In the genomic region with DNA sequence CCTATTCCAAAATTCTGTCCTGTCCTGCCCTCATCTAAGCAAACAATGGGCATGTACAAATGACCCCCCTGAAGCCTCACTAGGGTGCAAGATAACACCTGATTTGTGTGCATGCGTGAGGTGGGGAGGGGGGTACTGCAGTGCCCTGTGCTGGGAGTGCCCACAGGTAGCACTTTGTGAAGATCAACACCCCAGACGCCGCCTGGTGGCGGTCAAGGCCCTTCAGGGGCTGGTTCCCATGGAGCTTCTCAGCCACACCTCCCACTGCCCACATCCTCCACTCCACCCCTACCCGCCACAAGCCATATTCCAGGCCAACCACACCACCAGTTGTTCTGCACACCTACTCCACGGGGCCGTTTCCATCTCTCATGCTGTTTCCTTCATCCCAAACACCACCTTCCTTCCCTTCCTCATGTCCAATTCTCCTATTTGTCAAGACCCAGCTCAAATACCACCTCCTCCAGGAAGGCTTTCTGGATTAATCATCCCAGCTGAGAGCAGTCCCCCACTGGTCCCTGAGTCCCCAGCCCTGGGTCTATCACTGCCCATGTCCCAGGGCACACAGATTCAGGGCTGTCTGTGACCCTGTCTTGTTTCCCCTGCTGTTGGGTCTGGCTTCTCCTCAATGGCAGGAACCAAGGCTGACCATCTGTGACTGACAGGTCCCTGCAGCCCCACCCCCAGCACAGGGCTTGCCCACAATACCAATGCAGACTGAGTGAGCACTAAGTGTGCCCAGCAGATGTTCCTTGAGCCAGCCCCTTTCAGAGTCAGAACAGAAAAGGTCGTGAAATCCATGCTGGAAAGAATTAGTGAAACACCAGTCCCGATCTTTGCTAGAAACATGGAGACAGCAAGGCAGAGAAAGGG, we compare ENCODE assay signal across 8 cellular contexts.
A peak's percentile ranks its signal among the peaks of the same experiment; 100 is the strongest.
DNase-seq lines count a peak whose midpoint lies in the region; ATAC-seq and TF ChIP-seq lines count a peak whose summit lies in the region.

No MANE protein-coding gene starts in this region.

- no peak for ATAC-seq in GM18520 (IDR thresholded peaks at IDR 0.05; ENCODE audit: unreplicated experiment)
- ATAC-seq in HG02852 (IDR thresholded peaks at IDR 0.05; ENCODE audit: unreplicated experiment) = no peak

- no peak overlapping the region for H3K27ac ChIP-seq in HL-60 (replicated peaks)

- DNase-seq in NOMO-1 treated with DMSO at 0.1 percent for 48 hours (lab: John Stamatoyannopoulos, UW; ENCODE audit: unreplicated experiment) (peak; percentile 13), NOMO-1 treated with dmso at 0.1 percent for 144 hours (lab: John Stamatoyannopoulos, UW; ENCODE audit: unreplicated experiment) (no peak), HL-60 (ENCODE audit: low read depth in 1 of 2, low spot score in 1 of 2) (peak; percentile 10 to 52), lung microvascular endothelial cell (ENCODE audit: low read depth in 2 of 2) (peak; percentile 12 to 43), cerebellum (ENCODE audit: low spot score) (no peak)
- DNase-seq in activated CD4-positive, CD25-positive, alpha-beta regulatory T cell treated with anti-CD3 and anti-CD28 coated beads, Interleukin-2, amount 50 U/mL, for 72 hours = peak; percentile 34

- no peaks in the 10 kb centered on the region for H3K27me3 ChIP-seq in HL-60 (ENCODE audit: insufficient read depth, poor library complexity, severe bottlenecking)

- peak; percentile 60 for TF ChIP-seq CTCF in HL-60 (IDR thresholded peaks at IDR 0.05; ENCODE audit: insufficient read depth, low read length)

- H3K4me3 ChIP-seq in HL-60 (replicated peaks; ENCODE audit: insufficient read depth, low read length) = no peak overlapping the region

Comparison
In these comparisons a context has a peak if more than half of its experiments do, and no peak if none do; other contexts are left out.
1. DNase-seq: peak in NOMO-1 treated with DMSO at 0.1 percent for 48 hours (single experiment), HL-60 (2 of 2), activated CD4-positive, CD25-positive, alpha-beta regulatory T cell treated with anti-CD3 and anti-CD28 coated beads, Interleukin-2, amount 50 U/mL, for 72 hours (single experiment) and lung microvascular endothelial cell (2 of 2); none in NOMO-1 treated with dmso at 0.1 percent for 144 hours (single experiment) and cerebellum (single experiment).